In the genomic region with DNA sequence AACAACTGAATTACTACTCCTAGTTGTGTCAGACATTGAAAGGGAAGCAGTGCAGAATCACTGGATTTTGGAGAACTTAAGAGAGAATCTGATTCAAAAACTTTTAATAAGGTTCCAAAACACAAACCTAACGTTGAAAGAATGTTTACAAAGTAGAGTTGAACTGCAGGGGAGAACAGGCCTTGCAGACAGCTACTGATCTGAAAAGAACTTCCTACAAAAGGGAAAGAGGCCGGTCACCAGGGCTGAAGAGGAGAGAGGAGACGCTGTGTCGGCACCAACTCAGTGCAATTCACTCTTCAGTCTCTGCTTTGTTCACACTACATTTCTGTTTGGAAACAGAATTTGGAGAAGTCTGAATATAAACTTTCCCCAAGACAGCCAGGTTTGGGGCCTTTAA, we compare ENCODE assay signal across 14 cellular contexts.
DNase-seq lines count a peak whose midpoint lies in the region; ATAC-seq and TF ChIP-seq lines count a peak whose summit lies in the region.
"Had no signal": no experiment of that assay in that cellular context is flagged by ENCODE, and none has a peak within 500 bp of the region (broad histone marks: within the 10 kb centered on the region; RNA-seq: fewer than 3 reads in every experiment).

No MANE protein-coding gene starts in this region.

- H3K9me3 ChIP-seq in breast epithelium = no peaks in the 10 kb centered on the region
- H3K9me3 ChIP-seq in vagina = no peaks in the 10 kb centered on the region

- ATAC-seq in left ventricle myocardium superior = peak; percentile 60
- no peak for ATAC-seq in stimulated activated naive CD8-positive, alpha-beta T cell treated with anti-CD3 and anti-CD28 coated beads, Interleukin-15, Interleukin-2, amounts not matched to agents 100 U/mL and 50 U/mL, for 24 hours
- ATAC-seq in activated CD4-positive, alpha-beta T cell treated with anti-CD3 and anti-CD28 coated beads for 36 hours = no peak
- ATAC-seq: GM12878; stimulated activated memory B cell treated with anti-CD40 and anti-IgM and Interleukin-4, amounts not matched to agents 10 μg/mL and 1 μg/mL and 100 μg/mL, for 72 hours had no signal

- H3K9me3 Mint-ChIP-seq in MCF 10A (ENCODE audit: unreplicated experiment) = no peaks in the 10 kb centered on the region
- no peaks in the 10 kb centered on the region for H3K9me3 Mint-ChIP-seq in osteocyte (ENCODE audit: unreplicated experiment)
- H3K9me3 Mint-ChIP-seq in activated CD4-positive, alpha-beta T cell treated with anti-CD3 and anti-CD28 coated beads for 36 hours (ENCODE audit: low read depth) = no peaks in the 10 kb centered on the region
- H3K9me3 Mint-ChIP-seq: stimulated activated memory B cell treated with anti-CD40 and anti-IgM and Interleukin-4, amounts not matched to agents 10 μg/mL and 1 μg/mL and 100 μg/mL, for 72 hours had no signal

- no peak overlapping the region for H3K4me3 Mint-ChIP-seq in MCF 10A (ENCODE audit: unreplicated experiment)
- H3K4me3 Mint-ChIP-seq in osteocyte (ENCODE audit: unreplicated experiment) = no peak overlapping the region
- H3K4me3 Mint-ChIP-seq in activated CD4-positive, alpha-beta T cell treated with anti-CD3 and anti-CD28 coated beads for 36 hours = no peak overlapping the region
- H3K4me3 Mint-ChIP-seq: stimulated activated memory B cell treated with anti-CD40 and anti-IgM and Interleukin-4, amounts not matched to agents 10 μg/mL and 1 μg/mL and 100 μg/mL, for 72 hours had no signal

- H3K36me3 Mint-ChIP-seq in MCF 10A (ENCODE audit: insufficient read depth, unreplicated experiment) = peaks cover 20% of the 10 kb centered on the region
- no peaks in the 10 kb centered on the region for H3K36me3 Mint-ChIP-seq in osteocyte (ENCODE audit: unreplicated experiment)
- no peaks in the 10 kb centered on the region for H3K36me3 Mint-ChIP-seq in activated CD4-positive, alpha-beta T cell treated with anti-CD3 and anti-CD28 coated beads for 36 hours (ENCODE audit: low read depth)
- H3K36me3 Mint-ChIP-seq: stimulated activated memory B cell treated with anti-CD40 and anti-IgM and Interleukin-4, amounts not matched to agents 10 μg/mL and 1 μg/mL and 100 μg/mL, for 72 hours had no signal

- TF ChIP-seq POLR2A in breast epithelium (IDR thresholded peaks at IDR 0.05) = no peak
- no peak for TF ChIP-seq POLR2A in vagina (IDR thresholded peaks at IDR 0.05)

- H3K4me1 Mint-ChIP-seq in MCF 10A (ENCODE audit: insufficient read depth, unreplicated experiment) (peaks cover 20% of the 10 kb centered on the region), osteocyte (ENCODE audit: unreplicated experiment) (peaks cover 32% of the 10 kb centered on the region)
- H3K4me1 Mint-ChIP-seq in activated CD4-positive, alpha-beta T cell treated with anti-CD3 and anti-CD28 coated beads for 36 hours = no peaks in the 10 kb centered on the region
- H3K4me1 Mint-ChIP-seq: stimulated activated memory B cell treated with anti-CD40 and anti-IgM and Interleukin-4, amounts not matched to agents 10 μg/mL and 1 μg/mL and 100 μg/mL, for 72 hours had no signal

- H3K4me3 ChIP-seq in breast epithelium = no peak overlapping the region
- no peak overlapping the region for H3K4me3 ChIP-seq in vagina
- H3K4me3 ChIP-seq: GM12878 had no signal

- CTCF ChIA-PET in MCF 10A (lab: Yijun Ruan, JAX) = no interaction called here
- CTCF ChIA-PET in activated CD4-positive, alpha-beta T cell treated with anti-CD3 and anti-CD28 coated beads for 36 hours (lab: Charles Lee) = interaction anchor here (1.2 kb wide), 1 partner anchor 11 kb away, joined by 4 read pairs; no protein-coding TSS in a partner anchor

- POLR2A ChIA-PET in MCF 10A (lab: Yijun Ruan, JAX) = interaction anchor here (1.6 kb wide), 1 partner anchor 10 kb away, joined by 3 read pairs; no protein-coding TSS in a partner anchor
- POLR2A ChIA-PET in activated CD4-positive, alpha-beta T cell treated with anti-CD3 and anti-CD28 coated beads for 36 hours (lab: Charles Lee) = no interaction called here

- intact Hi-C loops in breast epithelium (cut with DNase I; ENCODE audit: low total_unique reads) (no loop called here), MCF 10A (cut with micrococcal nuclease) (no loop called here), left ventricle myocardium superior (cut with micrococcal nuclease) (no loop called here), vagina (cut with DNase I) (loop anchor here (10.0 kb wide), 1 partner anchor 252 kb away; the partner anchor contains the start of gene RNF138)
- intact Hi-C loops in activated CD4-positive, alpha-beta T cell treated with anti-CD3 and anti-CD28 coated beads for 36 hours (cut with DNase I, micrococcal nuclease) = no loop called here

- no TSS peak for BruUV-seq in MCF 10A (replicated peaks; lab: Mats Ljungman, UMichigan)

- H3K27me3 ChIP-seq in breast epithelium (no peaks in the 10 kb centered on the region), vagina (no peaks in the 10 kb centered on the region)

- peak overlapping the region; percentile 10 to 66 for H3K27ac ChIP-seq in breast epithelium
- peak overlapping the region; percentile 72 for H3K27ac ChIP-seq in vagina

- DNase-seq in breast epithelium (ENCODE audit: low spot score in 2 of 2) (no peak), MCF 10A (ENCODE audit: unreplicated experiment) (no peak), left ventricle myocardium superior (no peak), osteocyte (ENCODE audit: extremely low spot score, unreplicated experiment) (no peak), vagina (ENCODE audit: extremely low spot score in 2 of 2) (no peak), NK-92 (lab: John Stamatoyannopoulos, UW; ENCODE audit: unreplicated experiment) (no peak)
- no peak for DNase-seq in stimulated activated naive CD8-positive, alpha-beta T cell treated with anti-CD3 and anti-CD28 coated beads, Interleukin-15, Interleukin-2, amounts not matched to agents 100 U/mL and 50 U/mL, for 24 hours
- no peak for DNase-seq in activated CD4-positive, alpha-beta T cell treated with anti-CD3 and anti-CD28 coated beads for 36 hours
- DNase-seq: 8988T; activated naive CD4-positive, alpha-beta T cell treated with anti-CD3 and anti-CD28 coated beads, Interleukin-2, amount 50 U/mL, for 16 hours; KBM-7; T-helper 9 cell had no signal

- TF ChIP-seq CTCF in breast epithelium (IDR thresholded peaks at IDR 0.05) (no peak), MCF 10A (IDR thresholded peaks at IDR 0.05; ENCODE audit: unreplicated experiment) (no peak), osteocyte (IDR thresholded peaks at IDR 0.05) (no peak), vagina (IDR thresholded peaks at IDR 0.05) (no peak)

- no peaks in the 10 kb centered on the region for H3K27me3 Mint-ChIP-seq in MCF 10A (ENCODE audit: insufficient read depth, unreplicated experiment)
- no peaks in the 10 kb centered on the region for H3K27me3 Mint-ChIP-seq in osteocyte (ENCODE audit: unreplicated experiment)
- H3K27me3 Mint-ChIP-seq in activated CD4-positive, alpha-beta T cell treated with anti-CD3 and anti-CD28 coated beads for 36 hours = peaks cover 8% of the 10 kb centered on the region
- H3K27me3 Mint-ChIP-seq: stimulated activated memory B cell treated with anti-CD40 and anti-IgM and Interleukin-4, amounts not matched to agents 10 μg/mL and 1 μg/mL and 100 μg/mL, for 72 hours had no signal

- no peaks in the 10 kb centered on the region for H3K36me3 ChIP-seq in breast epithelium
- no peaks in the 10 kb centered on the region for H3K36me3 ChIP-seq in vagina

- H3K27ac Mint-ChIP-seq in MCF 10A (ENCODE audit: low read depth, unreplicated experiment) = no peak overlapping the region
- H3K27ac Mint-ChIP-seq in osteocyte (ENCODE audit: unreplicated experiment) = peak overlapping the region; percentile 86
- H3K27ac Mint-ChIP-seq in activated CD4-positive, alpha-beta T cell treated with anti-CD3 and anti-CD28 coated beads for 36 hours = no peak overlapping the region
- H3K27ac Mint-ChIP-seq: stimulated activated memory B cell treated with anti-CD40 and anti-IgM and Interleukin-4, amounts not matched to agents 10 μg/mL and 1 μg/mL and 100 μg/mL, for 72 hours had no signal

- H3K4me1 ChIP-seq in breast epithelium (no peaks in the 10 kb centered on the region), vagina (peaks cover 55% of the 10 kb centered on the region)
